ENCODE assay signal across 8 cellular contexts in the genomic region with DNA sequence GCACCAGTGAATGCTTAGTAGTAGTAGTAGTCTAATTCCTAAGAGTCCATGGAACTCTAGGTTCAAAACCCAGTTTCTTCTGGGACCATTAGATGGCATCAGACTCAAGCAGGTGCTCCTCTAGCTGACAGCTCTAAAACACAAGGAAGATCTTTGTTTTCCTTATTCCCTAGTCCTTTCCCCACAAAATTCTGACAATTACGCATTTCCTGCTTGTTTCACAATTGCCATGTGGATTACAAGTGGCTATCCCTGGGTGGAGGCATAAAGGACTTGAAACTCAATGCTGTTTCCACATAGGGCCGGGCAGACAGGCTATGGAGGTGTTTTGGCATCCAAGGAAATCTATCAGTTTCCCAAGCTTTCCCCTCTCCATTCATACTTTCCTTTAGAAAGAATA. TPM values are rescaled to one million over a fixed set of nuclear protein-coding genes. Genes with fewer than 3 reads are reported as not detected.
A peak's percentile ranks its signal among the peaks of the same experiment; 100 is the strongest.
DNase-seq lines count a peak whose midpoint lies in the region; ATAC-seq and TF ChIP-seq lines count a peak whose summit lies in the region.

No MANE protein-coding gene starts in this region.

- 0 out of 2 replicates have a peak overlapping the region, but pooled peaks have one; percentile 27 for H3K27ac Mint-ChIP-seq in GM23338
- no peak overlapping the region for H3K27ac Mint-ChIP-seq in activated CD4-positive, alpha-beta memory T cell treated with anti-CD3 and anti-CD28 coated beads for 36 hours

- no peaks in the 10 kb centered on the region for H3K4me1 ChIP-seq in GM23338 (ENCODE audit: insufficient read depth)

- no peaks in the 10 kb centered on the region for H3K9me2 ChIP-seq in GM23338 (ENCODE audit: insufficient read depth)

- H3K27me3 Mint-ChIP-seq in GM23338 (ENCODE audit: insufficient read depth, low read depth, poor library complexity) = no peaks in the 10 kb centered on the region
- no peaks in the 10 kb centered on the region for H3K27me3 Mint-ChIP-seq in activated CD4-positive, alpha-beta memory T cell treated with anti-CD3 and anti-CD28 coated beads for 36 hours

- ATAC-seq in GM23338 = peak; percentile 83
- peak; percentile 81 for ATAC-seq in left colon

- in situ Hi-C loops in astrocyte of the cerebellum (cut with HindIII; ENCODE audit: low sequenced_read_pairs) = no loop called here

- H3K36me3 Mint-ChIP-seq in GM23338 (ENCODE audit: low read depth) = peaks cover 3% of the 10 kb centered on the region; the same call in 1 of the 3 replicates
- H3K36me3 Mint-ChIP-seq in activated CD4-positive, alpha-beta memory T cell treated with anti-CD3 and anti-CD28 coated beads for 36 hours = peaks cover 33% of the 10 kb centered on the region

- CTCF ChIA-PET in AG04449 (lab: Yijun Ruan, JAX) = interaction anchor here (0.8 to 6.2 kb wide), 10 partner anchors 9 to 571 kb away, joined by 3 to 91 read pairs (median 6); partner anchors contain the start of genes HLA-DMA, PSMB9, TAP1 and TAP2
- CTCF ChIA-PET in activated CD4-positive, alpha-beta memory T cell treated with anti-CD3 and anti-CD28 coated beads for 36 hours (lab: Charles Lee) = interaction anchor here (1.1 to 4.6 kb wide), 7 partner anchors 9 to 127 kb away, joined by 3 to 41 read pairs (median 5); partner anchors contain the start of genes HLA-DMA, PSMB9, TAP1 and TAP2

- no peaks in the 10 kb centered on the region for H3F3A ChIP-seq in GM23338 (replicated peaks; ENCODE audit: low read depth)

- H3K27me3 ChIP-seq in GM23338 (ENCODE audit: insufficient read depth) = no peaks in the 10 kb centered on the region

- peaks cover 11% of the 10 kb centered on the region; the same call in 2 of the 3 replicates for H3K4me1 Mint-ChIP-seq in GM23338
- peaks cover 32% of the 10 kb centered on the region for H3K4me1 Mint-ChIP-seq in activated CD4-positive, alpha-beta memory T cell treated with anti-CD3 and anti-CD28 coated beads for 36 hours (ENCODE audit: low read depth)

- H3K36me3 ChIP-seq in GM23338 (ENCODE audit: insufficient read depth) = 0 out of 2 replicates have a peak, but pooled peaks cover 3% of the 10 kb centered on the region

- POLR2A ChIA-PET in AG04449 (lab: Yijun Ruan, JAX) = no interaction called here
- POLR2A ChIA-PET in activated CD4-positive, alpha-beta memory T cell treated with anti-CD3 and anti-CD28 coated beads for 36 hours (lab: Charles Lee) = interaction anchor here (0.9 kb wide), 1 partner anchor 31 kb away, joined by 3 read pairs; no protein-coding TSS in a partner anchor

- intact Hi-C loops in left colon (cut with DNase I, micrococcal nuclease) = no loop called here
- intact Hi-C loops in activated CD4-positive, alpha-beta memory T cell treated with anti-CD3 and anti-CD28 coated beads for 36 hours (cut with micrococcal nuclease) = no loop called here

- no peak overlapping the region for H2AFZ ChIP-seq in GM23338

- no peaks in the 10 kb centered on the region for H3K9me3 Mint-ChIP-seq in GM23338
- H3K9me3 Mint-ChIP-seq in activated CD4-positive, alpha-beta memory T cell treated with anti-CD3 and anti-CD28 coated beads for 36 hours = no peaks in the 10 kb centered on the region

- H4K20me1 ChIP-seq in GM23338 (replicated peaks; ENCODE audit: insufficient read depth) = 0 out of 2 replicates have a peak, but pooled peaks cover under 1% of the 10 kb centered on the region

- no peaks in the 10 kb centered on the region for H3K79me2 ChIP-seq in GM23338 (replicated peaks; ENCODE audit: insufficient read depth)

- no peak overlapping the region for H3K4me3 Mint-ChIP-seq in GM23338
- H3K4me3 Mint-ChIP-seq in activated CD4-positive, alpha-beta memory T cell treated with anti-CD3 and anti-CD28 coated beads for 36 hours = no peak overlapping the region

- DNase-seq in AG04449 (ENCODE audit: low read depth, low spot score) (no peak), GM23338 (ENCODE audit: low spot score) (peak; percentile 68), astrocyte of the cerebellum (ENCODE audit: low read depth) (peak; percentile 3), left colon (no peak), NCI-H446 treated with DMSO at 0.1 percent for 48 hours (lab: John Stamatoyannopoulos, UW) (no peak), HuH-7 (ENCODE audit: low spot score) (no peak), NCI-H1048 (lab: John Stamatoyannopoulos, UW) (no peak)
- DNase-seq in activated CD4-positive, alpha-beta memory T cell treated with anti-CD3 and anti-CD28 coated beads for 36 hours = no peak

- TF ChIP-seq CTCF in AG04449 (IDR thresholded peaks at IDR 0.05; ENCODE audit: insufficient read depth, low read length, missing control alignments) (peak; percentile 24), GM23338 (conservative IDR thresholded peaks at IDR 0.05; ENCODE audit: low read depth in 2 of 2) (peak; percentile 60 to 75), astrocyte of the cerebellum (IDR thresholded peaks at IDR 0.05; ENCODE audit: low read depth, low read length, missing control alignments) (peak; percentile 32)

- H3K4me3 ChIP-seq in AG04449 (ENCODE audit: low read depth, low read length) = no peak overlapping the region
- no peak overlapping the region for H3K4me3 ChIP-seq in GM23338
- no peak overlapping the region for H3K4me3 ChIP-seq in astrocyte of the cerebellum (ENCODE audit: low read depth, low read length)

- no peak overlapping the region for H3K4me2 ChIP-seq in GM23338

- no peak overlapping the region for H3K27ac ChIP-seq in GM23338 (ENCODE audit: low read depth)

TF ChIP-seq in GM23338, 12 proteins besides CTCF, POLR2A, EP300 and RAD21 (continues in another document):
- no peak for TF ChIP-seq STAT1 (IDR thresholded peaks at IDR 0.05; ENCODE audit: unreplicated experiment)
- no peak for TF ChIP-seq POLR2AphosphoS5 (IDR thresholded peaks at IDR 0.05; ENCODE audit: low read depth)
- no peak for TF ChIP-seq ZNF114 (CRISPR knock-in tag; IDR thresholded peaks at IDR 0.05)

RNA-seq across cellular contexts. Expression of gene HLA-DOB, which starts 9.2 kb away (rescaled TPM):
- 0.23 TPM in 1 of 2 replicates, not detected in the other for total RNA-seq in GM23338 (2014; rRNA removed; shearing (Covaris generic))
- polyA plus RNA-seq in GM23338 (2016; fragmentation: Nextera tagmentation; extraction: Ambion mirVana) = not detected in 2 replicates
- 1 to 10 TPM in 1 of 2 donors, under 1 TPM in 1; 0.64 to 1.7 TPM for total RNA-seq in left colon
- 1 to 10 TPM; 1.3 to 1.7 TPM for total RNA-seq in activated CD4-positive, alpha-beta memory T cell treated with anti-CD3 and anti-CD28 coated beads for 36 hours

RNA-seq across cellular contexts. Expression of gene TAP2, which starts 12.6 kb away (rescaled TPM):
- total RNA-seq in GM23338 (2014; rRNA removed; shearing (Covaris generic)) = 9.5 and 102 TPM in 2 replicates
- 3.4 and 4.9 TPM in 2 replicates for polyA plus RNA-seq in GM23338 (2016; fragmentation: Nextera tagmentation; extraction: Ambion mirVana)
- 100 to 1,000 TPM in 1 of 2 donors, 10 to 100 TPM in 1; 38.9 to 109 TPM for total RNA-seq in left colon
- total RNA-seq in activated CD4-positive, alpha-beta memory T cell treated with anti-CD3 and anti-CD28 coated beads for 36 hours = 100 to 1,000 TPM; 134 to 143 TPM

RNA-seq across cellular contexts. Expression of gene PSMB8, which starts 17.9 kb away (rescaled TPM):
- 16.5 and 20.2 TPM in 2 replicates for total RNA-seq in GM23338 (2014; rRNA removed; shearing (Covaris generic))
- polyA plus RNA-seq in GM23338 (2016; fragmentation: Nextera tagmentation; extraction: Ambion mirVana) = 27.1 and 27.6 TPM in 2 replicates
- 100 to 1,000 TPM; 110 to 168 TPM for total RNA-seq in left colon
- 100 to 1,000 TPM; 350 to 370 TPM for total RNA-seq in activated CD4-positive, alpha-beta memory T cell treated with anti-CD3 and anti-CD28 coated beads for 36 hours

RNA-seq across cellular contexts. Expression of gene TAP1, which starts 27.5 kb away (rescaled TPM):
- 16.5 and 22.0 TPM in 2 replicates for total RNA-seq in GM23338 (2014; rRNA removed; shearing (Covaris generic))
- 13.8 and 14.2 TPM in 2 replicates for polyA plus RNA-seq in GM23338 (2016; fragmentation: Nextera tagmentation; extraction: Ambion mirVana)
- total RNA-seq in left colon = 100 to 1,000 TPM in 1 of 2 donors, 10 to 100 TPM in 1; 73.5 to 118 TPM
- total RNA-seq in activated CD4-positive, alpha-beta memory T cell treated with anti-CD3 and anti-CD28 coated beads for 36 hours = 100 to 1,000 TPM; 245 to 258 TPM

RNA-seq across cellular contexts. Expression of gene PSMB9, which starts 28.0 kb away (rescaled TPM):
- 2.8 TPM in 1 of 2 replicates, not detected in the other for total RNA-seq in GM23338 (2014; rRNA removed; shearing (Covaris generic))
- polyA plus RNA-seq in GM23338 (2016; fragmentation: Nextera tagmentation; extraction: Ambion mirVana) = 5.5 and 6.2 TPM in 2 replicates
- total RNA-seq in left colon = 10 to 100 TPM; 26.3 to 72.2 TPM
- 100 to 1,000 TPM; 296 to 302 TPM for total RNA-seq in activated CD4-positive, alpha-beta memory T cell treated with anti-CD3 and anti-CD28 coated beads for 36 hours

Comparison
In these comparisons a context has a peak if more than half of its experiments do, and no peak if none do; other contexts are left out.
1. DNase-seq: peak in GM23338 (single experiment) and astrocyte of the cerebellum (single experiment); none in AG04449 (single experiment), left colon (0 of 2), NCI-H446 treated with DMSO at 0.1 percent for 48 hours (single experiment), HuH-7 (single experiment), activated CD4-positive, alpha-beta memory T cell treated with anti-CD3 and anti-CD28 coated beads for 36 hours (single experiment) and NCI-H1048 (single experiment).
2. Peak in every context shown above with its lines, with median percentiles within 50 percentile points of each other: CTCF ChIP-seq.